9 cellular contexts compared by ENCODE assay signal in genomic region chr17:5035356-5035755, GRCh38. TPM values are rescaled to one million over a fixed set of nuclear protein-coding genes. Genes with fewer than 3 reads are reported as not detected.
DNase-seq lines count a peak whose midpoint lies in the region; ATAC-seq, FAIRE-seq and TF ChIP-seq lines count a peak whose summit lies in the region.
"Had no signal": no experiment of that assay in that cellular context is flagged by ENCODE, and none has a peak within 500 bp of the region (broad histone marks: within the 10 kb centered on the region; RNA-seq: fewer than 3 reads in every experiment).

SLC52A1 (minus strand) TSS chr17:5035426; CDS start chr17:5034606, 820 bp downstream.

- dilution Hi-C loops in mammary epithelial cell (cut with HindIII; ENCODE audit: low sequenced_read_pairs) = no loop called here

- TF ChIP-seq CTCF in heart right ventricle (IDR thresholded peaks at IDR 0.05) (no peak), right atrium auricular region (IDR thresholded peaks at IDR 0.05) (no peak), mammary epithelial cell (conservative IDR thresholded peaks at IDR 0.05 in 1 of 2, IDR thresholded peaks at IDR 0.05 in 1 of 2; ENCODE audit: extremely low read depth in 1 of 2, insufficient read depth in 1 of 2, low read depth in 1 of 2, low read length in 2 of 2) (no peak), left lung (IDR thresholded peaks at IDR 0.05) (no peak)

- intact Hi-C loops in heart right ventricle (cut with DNase I) = no loop called here
- intact Hi-C loops in mammary epithelial cell (cut with micrococcal nuclease) = no loop called here
- intact Hi-C loops in left lung (cut with DNase I) = no loop called here

- in situ Hi-C loops in mammary epithelial cell (cut with MboI; ENCODE audit: low sequenced_read_pairs in 2 of 2) = no loop called here

- ATAC-seq in heart right ventricle = peak in 1 of 8 donors; percentile 15
- ATAC-seq in left lung = peak; percentile 61

- DNase-seq in heart right ventricle = no peak
- DNase-seq in right atrium auricular region (ENCODE audit: low spot score) = no peak
- DNase-seq in mammary epithelial cell = peak; percentile 20
- DNase-seq in left lung = no peak
- peak; percentile 52 for DNase-seq in urothelium cell line (ENCODE audit: low spot score)
- DNase-seq in superior temporal gyrus (ENCODE audit: extremely low spot score) = no peak
- DNase-seq in NCI-H187 (lab: John Stamatoyannopoulos, UW) = no peak
- DNase-seq in activated CD8-positive, alpha-beta memory T cell treated with anti-CD3 and anti-CD28 coated beads for 24 hours = no peak
- DNase-seq: CD4-positive, alpha-beta T cell had no signal

- no peak for FAIRE-seq in urothelium cell line (lab: Jason Lieb, UNC)

- H3K27ac ChIP-seq in heart right ventricle (no peak within 1 kb of the TSS), right atrium auricular region (no peak within 1 kb of the TSS), mammary epithelial cell (ENCODE audit: insufficient read depth, low read depth, low read length) (no peak within 1 kb of the TSS), left lung (no peak within 1 kb of the TSS)

- H3K4me3 ChIP-seq in heart right ventricle = peak within 1 kb of the TSS in 6 of 10 donors; percentile 24 to 36 (median 30)
- peak within 1 kb of the TSS in 1 of 2 donors; percentile 35 for H3K4me3 ChIP-seq in right atrium auricular region
- H3K4me3 ChIP-seq in mammary epithelial cell (replicated peaks in 1 of 3; ENCODE audit: insufficient read depth in 1 of 3, low read depth in 2 of 3, low read length in 3 of 3) = peak within 1 kb of the TSS; percentile 44 to 60 (median 48)
- H3K4me3 ChIP-seq in left lung = peak within 1 kb of the TSS; percentile 13 to 19

- peak within 1 kb of the TSS; percentile 73 for H3K4me2 ChIP-seq in mammary epithelial cell (ENCODE audit: insufficient read depth, low read depth, low read length)

- no peak within 1 kb of the TSS for H3K9ac ChIP-seq in mammary epithelial cell (ENCODE audit: insufficient read depth, low read length)

- H3K79me2 ChIP-seq in mammary epithelial cell (ENCODE audit: insufficient read depth, low read length) = no peaks in the 10 kb centered on the region

- 8 to 9% methylated on average over 23 to 26 of the region's 26 CpGs for WGBS in heart right ventricle, 2 donors
- 4% methylated on average over 22 of the region's 26 CpGs for WGBS in mammary epithelial cell (ENCODE audit: low coverage, missing lambda C conversion rate)

- H3K9me3 ChIP-seq in heart right ventricle = no peaks in the 10 kb centered on the region
- H3K9me3 ChIP-seq in right atrium auricular region = no peaks in the 10 kb centered on the region
- H3K9me3 ChIP-seq in mammary epithelial cell (replicated peaks; ENCODE audit: insufficient read depth, low read length) = no peaks in the 10 kb centered on the region
- no peaks in the 10 kb centered on the region for H3K9me3 ChIP-seq in left lung

- H3K4me1 ChIP-seq in heart right ventricle (peaks cover 0 to 24% (median 11%) of the 10 kb centered on the region in 9 donors), right atrium auricular region (peaks cover 0 to 10% of the 10 kb centered on the region in 2 donors), mammary epithelial cell (ENCODE audit: insufficient read depth, low read length) (peaks cover 5% of the 10 kb centered on the region), left lung (peaks cover 5 to 23% of the 10 kb centered on the region in 2 donors)

- H3K36me3 ChIP-seq in heart right ventricle (no peaks in the 10 kb centered on the region), right atrium auricular region (no peaks in the 10 kb centered on the region), mammary epithelial cell (ENCODE audit: insufficient read depth, low read length) (no peaks in the 10 kb centered on the region), left lung (no peaks in the 10 kb centered on the region)

- H2AFZ ChIP-seq in mammary epithelial cell (ENCODE audit: low read depth, low read length) = peak within 1 kb of the TSS; percentile 59

- CTCF ChIA-PET in mammary epithelial cell (lab: Charles Lee; ENCODE audit: low non-redundant PET) = interaction anchor here (0.6 kb wide), 1 partner anchor 43 kb away, joined by 19 read pairs; the partner anchor contains the start of gene ZFP3

- BruUV-seq in mammary epithelial cell (replicated peaks; lab: Mats Ljungman, UMichigan) = no TSS peak

- H4K20me1 ChIP-seq in mammary epithelial cell (ENCODE audit: insufficient read depth, low read length) = no peaks in the 10 kb centered on the region

- H3K27me3 ChIP-seq in heart right ventricle (peaks cover 0 to 24% (median 7%) of the 10 kb centered on the region in 7 donors), right atrium auricular region (no peaks in the 10 kb centered on the region), mammary epithelial cell (ENCODE audit: insufficient read depth, low read length) (no peaks in the 10 kb centered on the region), left lung (peaks cover 6 to 23% of the 10 kb centered on the region in 2 donors)

RNA-seq across cellular contexts. Expression of gene SLC52A1, which starts in this region (rescaled TPM):
- under 1 TPM in 3 of 10 donors, not detected in 7; 0.11 to 0.14 (median 0.12) TPM for total RNA-seq in heart right ventricle
- polyA plus RNA-seq in heart right ventricle = not detected
- not detected for total RNA-seq in right atrium auricular region
- total RNA-seq in mammary epithelial cell = under 1 TPM; 0.50 to 0.52 TPM
- 0.39 TPM for polyA plus RNA-seq in mammary epithelial cell
- not detected for polyA minus RNA-seq in mammary epithelial cell
- under 1 TPM; 0.58 to 0.73 TPM for total RNA-seq in left lung

Comparison
In these comparisons a context has a peak if more than half of its experiments do, and no peak if none do; other contexts are left out.
1. Peak in DNase-seq, H3K4me3 ChIP-seq and H3K4me2 ChIP-seq in mammary epithelial cell; RNA of the gene not detected or under 1 TPM.
2. Peak in ATAC-seq and H3K4me3 ChIP-seq in left lung; RNA of the gene not detected or under 1 TPM.